Comparison of ENCODE assay signal across 14 cellular contexts in the genomic region with DNA sequence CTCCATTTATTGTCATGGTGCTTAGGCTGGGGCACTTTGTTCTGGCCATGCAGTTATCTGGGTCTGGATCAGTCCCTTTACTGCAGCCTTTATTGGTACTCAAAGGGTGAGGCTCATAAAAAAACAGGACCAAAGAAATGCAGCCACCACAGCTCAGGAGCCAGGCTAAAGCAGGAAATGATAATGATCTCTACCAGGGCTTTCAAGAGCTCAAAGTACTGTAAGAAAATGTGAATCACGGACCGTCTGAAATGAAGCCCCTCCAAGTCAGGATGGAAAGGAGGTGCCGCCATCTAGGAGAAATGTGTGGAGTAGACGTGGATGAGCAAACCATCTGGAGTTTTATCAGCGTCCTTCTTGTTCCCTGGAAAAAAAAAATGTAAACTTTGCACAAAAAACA.
DNase-seq lines count a peak whose midpoint lies in the region; ATAC-seq and TF ChIP-seq lines count a peak whose summit lies in the region.
"Had no signal": no experiment of that assay in that cellular context is flagged by ENCODE, and none has a peak within 500 bp of the region (broad histone marks: within the 10 kb centered on the region; RNA-seq: fewer than 3 reads in every experiment).

No MANE protein-coding gene starts in this region.

- TF ChIP-seq CTCF in AG10803 (conservative IDR thresholded peaks at IDR 0.05; ENCODE audit: low read length) = no peak
- peak; percentile 12 for TF ChIP-seq CTCF in HFF-Myc (IDR thresholded peaks at IDR 0.05; ENCODE audit: low read depth, low read length, missing control alignments)
- no peak for TF ChIP-seq CTCF in activated CD8-positive, alpha-beta T cell treated with anti-CD3 and anti-CD28 coated beads for 36 hours (IDR thresholded peaks at IDR 0.05)
- no peak for TF ChIP-seq CTCF in GM20000 (IDR thresholded peaks at IDR 0.05; ENCODE audit: extremely low read depth, missing control alignments)

- H3K18ac ChIP-seq in mesendoderm (ENCODE audit: low read length) = no peak overlapping the region

- CTCF ChIA-PET in activated CD8-positive, alpha-beta T cell treated with anti-CD3 and anti-CD28 coated beads for 36 hours (lab: Charles Lee) = interaction anchor here (0.8 to 2.4 kb wide), 11 partner anchors 9 to 258 kb away, joined by 3 to 12 read pairs (median 4); no protein-coding TSS in a partner anchor

- H3K79me1 ChIP-seq in mesendoderm (ENCODE audit: low read length) = no peaks in the 10 kb centered on the region

- H3K4me3 Mint-ChIP-seq in activated CD8-positive, alpha-beta T cell treated with anti-CD3 and anti-CD28 coated beads for 36 hours = no peak overlapping the region
- H3K4me3 Mint-ChIP-seq: activated CD4-positive, alpha-beta T cell treated with anti-CD3 and anti-CD28 coated beads, Interleukin-2, amount 10 ng/mL, durations not matched to agents 7 days and 5 days had no signal

- H3K9me3 Mint-ChIP-seq in activated CD8-positive, alpha-beta T cell treated with anti-CD3 and anti-CD28 coated beads for 36 hours = no peaks in the 10 kb centered on the region
- H3K9me3 Mint-ChIP-seq: activated CD4-positive, alpha-beta T cell treated with anti-CD3 and anti-CD28 coated beads, Interleukin-2, amount 10 ng/mL, durations not matched to agents 7 days and 5 days had no signal

- H3K4ac ChIP-seq in mesendoderm (ENCODE audit: low read depth, low read length) = no peak overlapping the region

- POLR2A ChIA-PET in activated CD8-positive, alpha-beta T cell treated with anti-CD3 and anti-CD28 coated beads for 36 hours (lab: Charles Lee) = interaction anchor here (0.6 kb wide), 1 partner anchor 240 kb away, joined by 4 read pairs; no protein-coding TSS in a partner anchor

- no peaks in the 10 kb centered on the region for H3K36me3 Mint-ChIP-seq in activated CD8-positive, alpha-beta T cell treated with anti-CD3 and anti-CD28 coated beads for 36 hours (ENCODE audit: low read depth)

- H3K9ac ChIP-seq in mesendoderm (ENCODE audit: low read length) = no peak overlapping the region

- no peak overlapping the region for H2BK5ac ChIP-seq in mesendoderm (ENCODE audit: low read length)

- H3K27ac Mint-ChIP-seq in activated CD8-positive, alpha-beta T cell treated with anti-CD3 and anti-CD28 coated beads for 36 hours = no peak overlapping the region
- H3K27ac Mint-ChIP-seq: activated CD4-positive, alpha-beta T cell treated with anti-CD3 and anti-CD28 coated beads, Interleukin-2, amount 10 ng/mL, durations not matched to agents 7 days and 5 days; T-helper 17 cell had no signal

- no peak overlapping the region for H4K5ac ChIP-seq in mesendoderm (ENCODE audit: low read length)

- no peaks in the 10 kb centered on the region for H3K4me1 ChIP-seq in mesendoderm (ENCODE audit: control insufficient read depth, low read depth, low read length)
- H3K4me1 ChIP-seq: upper lobe of left lung had no signal

- H2BK15ac ChIP-seq in mesendoderm (replicated peaks; ENCODE audit: low read depth) = no peak overlapping the region

- DNase-seq in AG10803 (ENCODE audit: low read depth) (peak; percentile 4), HFF-Myc (ENCODE audit: extremely low read depth, low read depth) (no peak), mesendoderm (peak; percentile 68), Ammon's horn (ENCODE audit: low spot score) (no peak), GM20000 (ENCODE audit: low spot score) (no peak)
- peak; percentile 8 for DNase-seq in activated CD8-positive, alpha-beta T cell treated with anti-CD3 and anti-CD28 coated beads for 36 hours
- DNase-seq: activated CD4-positive, alpha-beta T cell treated with anti-CD3 and anti-CD28 coated beads, Interleukin-2, amount 10 ng/mL, durations not matched to agents 7 days and 5 days; dorsolateral prefrontal cortex; GOT3; NCI-H1105; T-helper 17 cell; upper lobe of left lung had no signal

- ATAC-seq in activated CD8-positive, alpha-beta T cell treated with anti-CD3 and anti-CD28 coated beads for 36 hours = peak; percentile 32
- ATAC-seq in GM18868 (IDR thresholded peaks at IDR 0.05; ENCODE audit: unreplicated experiment) (no peak), HG03280 (IDR thresholded peaks at IDR 0.05; ENCODE audit: unreplicated experiment) (no peak)
- ATAC-seq: T-helper 17 cell had no signal

- no peak overlapping the region for H3K4me2 ChIP-seq in mesendoderm (ENCODE audit: low read length)

- H3K27me3 ChIP-seq in mesendoderm (ENCODE audit: insufficient read depth, low read length, poor library complexity) = no peaks in the 10 kb centered on the region
- H3K27me3 ChIP-seq: upper lobe of left lung had no signal

- no peak overlapping the region for H3K56ac ChIP-seq in mesendoderm (ENCODE audit: low read length)

- H3K36me3 ChIP-seq in mesendoderm (ENCODE audit: control insufficient read depth, insufficient read depth, low read length) = no peaks in the 10 kb centered on the region
- H3K36me3 ChIP-seq: upper lobe of left lung had no signal

- no peak overlapping the region for H3K23ac ChIP-seq in mesendoderm (ENCODE audit: low read length)

- H3K27ac ChIP-seq in mesendoderm (ENCODE audit: low read depth, low read length) = no peak overlapping the region
- H3K27ac ChIP-seq: dorsolateral prefrontal cortex, upper lobe of left lung had no signal

- no peak overlapping the region for H3K4me3 ChIP-seq in AG10803 (ENCODE audit: low read length)
- no peak overlapping the region for H3K4me3 ChIP-seq in HFF-Myc (replicated peaks; ENCODE audit: low read depth, low read length)
- no peak overlapping the region for H3K4me3 ChIP-seq in mesendoderm (ENCODE audit: low read length)
- H3K4me3 ChIP-seq: dorsolateral prefrontal cortex, upper lobe of left lung had no signal

- intact Hi-C loops in activated CD8-positive, alpha-beta T cell treated with anti-CD3 and anti-CD28 coated beads for 36 hours (cut with micrococcal nuclease) = no loop called here

- no CpG with 5 or more reads among the region's 5 CpGs for WGBS in mesendoderm (ENCODE audit: extremely low coverage, insufficient coverage, low lambda C conversion rate)

- peaks cover 37% of the 10 kb centered on the region for H3K27me3 Mint-ChIP-seq in activated CD8-positive, alpha-beta T cell treated with anti-CD3 and anti-CD28 coated beads for 36 hours

- peaks cover 19% of the 10 kb centered on the region for H3K4me1 Mint-ChIP-seq in activated CD8-positive, alpha-beta T cell treated with anti-CD3 and anti-CD28 coated beads for 36 hours (ENCODE audit: low read depth)

- no peak overlapping the region for H2AK5ac ChIP-seq in mesendoderm (ENCODE audit: low read length)

- no peak overlapping the region for H4K8ac ChIP-seq in mesendoderm (ENCODE audit: low read depth, low read length)

- H3K79me2 ChIP-seq in mesendoderm (ENCODE audit: control insufficient read depth, insufficient read depth, low read length) = no peaks in the 10 kb centered on the region

- no peak overlapping the region for H2BK120ac ChIP-seq in mesendoderm (ENCODE audit: low read depth, low read length)

Comparison
In these comparisons a context has a peak if more than half of its experiments do, and no peak if none do; other contexts are left out.
1. DNase-seq: peak in AG10803 (single experiment), activated CD8-positive, alpha-beta T cell treated with anti-CD3 and anti-CD28 coated beads for 36 hours (single experiment) and mesendoderm (single experiment); none in HFF-Myc (single experiment), Ammon's horn (single experiment) and GM20000 (single experiment).